ENCODE assay signal across 12 cellular contexts in the genomic region with DNA sequence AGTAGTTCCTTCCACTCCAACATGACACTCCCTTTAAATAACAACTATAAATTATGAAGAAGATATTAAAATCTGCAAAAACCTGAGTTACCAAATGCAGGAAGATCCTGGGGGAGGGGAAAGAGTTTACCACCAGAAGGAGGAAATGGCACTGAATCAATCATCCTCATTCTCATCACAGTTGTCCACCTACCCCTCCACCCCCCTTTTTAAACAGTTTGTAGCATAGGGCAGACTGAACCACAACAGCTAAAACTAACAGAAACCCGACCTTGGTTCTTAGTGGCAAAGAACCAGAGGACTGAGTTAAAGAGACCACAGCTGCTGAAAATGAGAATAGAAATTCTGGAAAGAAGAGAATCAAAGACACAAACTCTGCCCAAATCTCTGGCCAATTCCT.
DNase-seq lines count a peak whose midpoint lies in the region; ATAC-seq and TF ChIP-seq lines count a peak whose summit lies in the region.
"Had no signal": no experiment of that assay in that cellular context is flagged by ENCODE, and none has a peak within 500 bp of the region (broad histone marks: within the 10 kb centered on the region; RNA-seq: fewer than 3 reads in every experiment).

No MANE protein-coding gene starts in this region.

- H3K18ac ChIP-seq in mesenchymal stem cell (ENCODE audit: low read depth in 1 of 2, low read length in 2 of 2), result no peak overlapping the region

- TF ChIP-seq CTCF in OCI-LY3 (IDR thresholded peaks at IDR 0.05; ENCODE audit: low read depth, low read length) (no peak), left ventricle myocardium inferior (IDR thresholded peaks at IDR 0.05; ENCODE audit: borderline replicate concordance) (no peak)

- peaks cover 26 to 54% (median 45%) of the 10 kb centered on the region in 4 donors for H3K4me1 Mint-ChIP-seq in CD4-positive, alpha-beta memory T cell

- peaks cover 80% of the 10 kb centered on the region for H3K79me2 ChIP-seq in OCI-LY3 (ENCODE audit: low read length)

- H3K27me3 Mint-ChIP-seq in CD4-positive, alpha-beta memory T cell, result no peaks in the 10 kb centered on the region
- H3K27me3 Mint-ChIP-seq: brain had no signal

- H3K9me3 Mint-ChIP-seq in CD4-positive, alpha-beta memory T cell, result no peaks in the 10 kb centered on the region

- no peak overlapping the region for H2BK12ac ChIP-seq in mesenchymal stem cell (ENCODE audit: low read length in 2 of 2)

- H3K36me3 ChIP-seq in OCI-LY3 (replicated peaks; ENCODE audit: low read depth, low read length) (peaks cover 3% of the 10 kb centered on the region), mesenchymal stem cell (ENCODE audit: control insufficient read depth in 1 of 2, insufficient read depth in 2 of 2, low read depth in 1 of 2, low read length in 2 of 2) (peaks cover 0 to 22% of the 10 kb centered on the region in 2 experiments), left ventricle myocardium inferior (no peaks in the 10 kb centered on the region)
- no peaks in the 10 kb centered on the region for H3K36me3 ChIP-seq in CD4-positive, alpha-beta memory T cell (ENCODE audit: insufficient read depth, low read length)

- H3K36me3 Mint-ChIP-seq in CD4-positive, alpha-beta memory T cell, result peaks cover 18 to 28% of the 10 kb centered on the region in 2 donors

- H3K27me3 ChIP-seq in OCI-LY3 (ENCODE audit: low read depth, low read length) (no peaks in the 10 kb centered on the region), mesenchymal stem cell (ENCODE audit: control insufficient read depth in 1 of 2, insufficient read depth in 1 of 2, low read length in 2 of 2) (no peaks in the 10 kb centered on the region), left ventricle myocardium inferior (ENCODE audit: low read depth) (no peaks in the 10 kb centered on the region)
- no peaks in the 10 kb centered on the region for H3K27me3 ChIP-seq in CD4-positive, alpha-beta memory T cell (ENCODE audit: insufficient read depth, low read length)

- H3K27ac ChIP-seq in OCI-LY3 (ENCODE audit: low read length) (peak overlapping the region; percentile 88), mesenchymal stem cell (ENCODE audit: low read length, poor library complexity, severe bottlenecking) (no peak overlapping the region), left ventricle myocardium inferior (replicated peaks) (no peak overlapping the region)
- H3K27ac ChIP-seq in CD4-positive, alpha-beta memory T cell (ENCODE audit: low read depth, low read length), result no peak overlapping the region

- no peak overlapping the region for H2BK120ac ChIP-seq in mesenchymal stem cell (ENCODE audit: low read depth, low read length)

- H3K9me3 ChIP-seq in OCI-LY3 (ENCODE audit: insufficient read depth, low read length) (no peaks in the 10 kb centered on the region), mesenchymal stem cell (ENCODE audit: control insufficient read depth, low read length) (no peaks in the 10 kb centered on the region), left ventricle myocardium inferior (replicated peaks) (no peaks in the 10 kb centered on the region)
- H3K9me3 ChIP-seq in CD4-positive, alpha-beta memory T cell (ENCODE audit: control insufficient read depth in 1 of 2, low read length in 2 of 2), result no peaks in the 10 kb centered on the region

- H3K4ac ChIP-seq in mesenchymal stem cell (ENCODE audit: low read depth in 1 of 2, low read length in 2 of 2), result no peak overlapping the region

- no peak overlapping the region for H4K91ac ChIP-seq in mesenchymal stem cell (ENCODE audit: low read length)

- CTCF ChIA-PET in CD4-positive, alpha-beta memory T cell (lab: Charles Lee; ENCODE audit: partially characterized antibody), result interaction anchor here (1.0 kb wide), 1 partner anchor 9 kb away, joined by 3 read pairs; no protein-coding TSS in a partner anchor

- H3K4me1 ChIP-seq in OCI-LY3 (ENCODE audit: low read length) (peaks cover 72% of the 10 kb centered on the region), mesenchymal stem cell (ENCODE audit: control insufficient read depth, insufficient read depth, low read depth, low read length) (peaks cover 5% of the 10 kb centered on the region), left ventricle myocardium inferior (peaks cover 13% of the 10 kb centered on the region)
- H3K4me1 ChIP-seq in CD4-positive, alpha-beta memory T cell (ENCODE audit: insufficient read depth, low read length), result peaks cover 11% of the 10 kb centered on the region

- ATAC-seq in HG02870 (IDR thresholded peaks at IDR 0.05; ENCODE audit: unreplicated experiment), result peak; percentile 77

- H3K4me2 ChIP-seq in OCI-LY3 (ENCODE audit: low read length), result peak overlapping the region; percentile 87
- no peak overlapping the region for H3K4me2 ChIP-seq in mesenchymal stem cell (ENCODE audit: low read length, poor library complexity, severe bottlenecking)
- H3K4me2 ChIP-seq: smooth muscle cell had no signal

- no CpG with 5 or more reads among the region's 1 CpG for WGBS in mesenchymal stem cell

- intact Hi-C loops in left ventricle myocardium inferior (cut with micrococcal nuclease), result no loop called here
- intact Hi-C loops in CD4-positive, alpha-beta memory T cell (cut with micrococcal nuclease), result no loop called here

- POLR2A ChIA-PET in CD4-positive, alpha-beta memory T cell (lab: Charles Lee; ENCODE audit: partially characterized antibody), result no interaction called here

- no peak overlapping the region for H3K23ac ChIP-seq in mesenchymal stem cell (ENCODE audit: low read length in 2 of 2)

- DNase-seq in GDM1 (lab: John Stamatoyannopoulos, UW), result peak; percentile 41
- no peak for DNase-seq in mesenchymal stem cell
- no peak for DNase-seq in GM19240 (ENCODE audit: insufficient read length, low spot score)
- DNase-seq in SW480 (ENCODE audit: low spot score), result no peak
- DNase-seq in left ventricle myocardium inferior, result no peak
- no peak for DNase-seq in CD4-positive, alpha-beta memory T cell
- DNase-seq: activated CD8-positive, alpha-beta memory T cell treated with anti-CD3 and anti-CD28 coated beads, Interleukin-2, amount 50 U/mL, for 4 hours; NCI-H187 had no signal

- H2BK5ac ChIP-seq in mesenchymal stem cell (ENCODE audit: low read depth, low read length, poor library complexity, severe bottlenecking), result no peak overlapping the region

- H3K27ac Mint-ChIP-seq in CD4-positive, alpha-beta memory T cell, result peak overlapping the region in 1 of 7 donors; percentile 47

- H3K79me1 ChIP-seq in mesenchymal stem cell (replicated peaks; ENCODE audit: low read length, poor library complexity, severe bottlenecking), result peaks cover 13% of the 10 kb centered on the region

- H2BK15ac ChIP-seq in mesenchymal stem cell (ENCODE audit: low read depth, poor library complexity, severe bottlenecking), result no peak overlapping the region

- peak overlapping the region; percentile 80 for H3K9ac ChIP-seq in OCI-LY3 (ENCODE audit: low read length)
- no peak overlapping the region for H3K9ac ChIP-seq in mesenchymal stem cell (ENCODE audit: low read length)

- H2AFZ ChIP-seq in OCI-LY3 (ENCODE audit: low read depth, low read length) (no peak overlapping the region), mesenchymal stem cell (ENCODE audit: low read depth, low read length) (no peak overlapping the region)

- H2AK5ac ChIP-seq in mesenchymal stem cell (ENCODE audit: low read length, severe bottlenecking), result no peak overlapping the region

- H4K8ac ChIP-seq in mesenchymal stem cell (ENCODE audit: low read length), result peak overlapping the region; percentile 19

- H3K14ac ChIP-seq in mesenchymal stem cell (ENCODE audit: low read length in 2 of 2), result no peak overlapping the region

- H4K20me1 ChIP-seq in OCI-LY3 (ENCODE audit: insufficient read depth, low read length), result no peaks in the 10 kb centered on the region

- peak overlapping the region in 1 of 8 donors; percentile 46 for H3K4me3 Mint-ChIP-seq in CD4-positive, alpha-beta memory T cell

- H3K4me3 ChIP-seq in OCI-LY3 (ENCODE audit: low read length), result peak overlapping the region; percentile 59
- H3K4me3 ChIP-seq in mesenchymal stem cell (ENCODE audit: insufficient read depth in 1 of 2, low read depth in 1 of 2, low read length in 2 of 2), result no peak overlapping the region
- no peak overlapping the region for H3K4me3 ChIP-seq in left ventricle myocardium inferior
- H3K4me3 ChIP-seq in CD4-positive, alpha-beta memory T cell (ENCODE audit: low read length in 2 of 2), result no peak overlapping the region
- H3K4me3 ChIP-seq: smooth muscle cell had no signal
